In the genomic region with DNA sequence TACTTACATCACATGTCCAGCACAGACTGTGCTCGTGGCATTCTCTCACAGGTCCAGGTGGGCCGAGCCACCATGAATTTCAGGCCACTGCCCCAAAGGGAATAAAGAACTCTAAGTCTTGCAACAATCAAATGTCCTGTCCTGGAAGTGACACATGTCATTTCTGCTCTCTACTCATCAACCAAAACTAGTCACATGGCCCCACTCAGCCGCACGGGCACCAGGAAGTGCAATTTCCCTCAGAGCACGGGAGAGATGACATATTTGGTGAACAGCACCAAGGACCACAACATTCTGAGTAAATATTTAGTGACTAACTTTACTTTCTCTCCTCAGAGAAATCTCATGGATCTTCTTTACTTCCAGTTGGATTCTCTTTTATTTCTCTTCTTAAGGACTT, we compare ENCODE assay signal across 14 cellular contexts.
DNase-seq lines count a peak whose midpoint lies in the region; ATAC-seq and TF ChIP-seq lines count a peak whose summit lies in the region.
"Had no signal": no experiment of that assay in that cellular context is flagged by ENCODE, and none has a peak within 500 bp of the region (broad histone marks: within the 10 kb centered on the region; RNA-seq: fewer than 3 reads in every experiment).

No MANE protein-coding gene starts in this region.

- peak; percentile 81 for ATAC-seq in GM19351 (IDR thresholded peaks at IDR 0.05; ENCODE audit: unreplicated experiment)
- ATAC-seq in HG03135 (IDR thresholded peaks at IDR 0.05; ENCODE audit: unreplicated experiment): peak; percentile 68
- ATAC-seq in stimulated activated memory B cell treated with anti-CD40 and anti-IgM and Interleukin-4, amounts not matched to agents 10 μg/mL and 1 μg/mL and 100 μg/mL, for 72 hours: no peak
- ATAC-seq: K562 had no signal

- TF ChIP-seq CTCF in GM10248 (IDR thresholded peaks at IDR 0.05; ENCODE audit: control extremely low read depth, extremely low read depth, low read depth, missing control alignments): no peak

- peak; percentile 24 for DNase-seq in GM10248 (ENCODE audit: extremely low spot score)
- DNase-seq in activated T-helper 1 cell treated with anti-CD3 and anti-CD28 coated beads, Interleukin-12 subunit alpha, Interleukin-12 subunit beta, Interleukin-2, Interleukin-4 antibody, amounts not matched to agents 30 ng/mL and 10 ng/mL and 1 ng/mL, durations not matched to agents 14 hours and 24 hours and 36 hours (ENCODE audit: low spot score): peak; percentile 3
- no peak for DNase-seq in cardiac septum (ENCODE audit: low spot score)
- DNase-seq in NCI-H146 treated with DMSO at 0.1 percent for 48 hours (lab: John Stamatoyannopoulos, UW; ENCODE audit: unreplicated experiment): no peak
- DNase-seq in SHP77 treated with DMSO at 0.1 percent for 48 hours (lab: John Stamatoyannopoulos, UW): no peak
- DNase-seq: Caco-2, caudate nucleus, HFFc6, kidney glomerular epithelial cell, NCI-H510A had no signal

- no peaks in the 10 kb centered on the region for H3K9me3 Mint-ChIP-seq in activated T-helper 1 cell treated with anti-CD3 and anti-CD28 coated beads, Interleukin-12 subunit alpha, Interleukin-12 subunit beta, Interleukin-2, Interleukin-4 antibody, amounts not matched to agents 30 ng/mL and 10 ng/mL and 1 ng/mL, durations not matched to agents 14 hours and 24 hours and 36 hours
- no peaks in the 10 kb centered on the region for H3K9me3 Mint-ChIP-seq in stimulated activated memory B cell treated with anti-CD40 and anti-IgM and Interleukin-4, amounts not matched to agents 10 μg/mL and 1 μg/mL and 100 μg/mL, for 72 hours
- H3K9me3 Mint-ChIP-seq: HFFc6 had no signal

- no peaks in the 10 kb centered on the region for H3K27me3 Mint-ChIP-seq in activated T-helper 1 cell treated with anti-CD3 and anti-CD28 coated beads, Interleukin-12 subunit alpha, Interleukin-12 subunit beta, Interleukin-2, Interleukin-4 antibody, amounts not matched to agents 30 ng/mL and 10 ng/mL and 1 ng/mL, durations not matched to agents 14 hours and 24 hours and 36 hours (ENCODE audit: insufficient read depth)
- peaks cover 4% of the 10 kb centered on the region for H3K27me3 Mint-ChIP-seq in stimulated activated memory B cell treated with anti-CD40 and anti-IgM and Interleukin-4, amounts not matched to agents 10 μg/mL and 1 μg/mL and 100 μg/mL, for 72 hours

- H3K27ac Mint-ChIP-seq in activated T-helper 1 cell treated with anti-CD3 and anti-CD28 coated beads, Interleukin-12 subunit alpha, Interleukin-12 subunit beta, Interleukin-2, Interleukin-4 antibody, amounts not matched to agents 30 ng/mL and 10 ng/mL and 1 ng/mL, durations not matched to agents 14 hours and 24 hours and 36 hours: no peak overlapping the region
- H3K27ac Mint-ChIP-seq in stimulated activated memory B cell treated with anti-CD40 and anti-IgM and Interleukin-4, amounts not matched to agents 10 μg/mL and 1 μg/mL and 100 μg/mL, for 72 hours: no peak overlapping the region
- H3K27ac Mint-ChIP-seq: HFFc6 had no signal

- CTCF ChIA-PET in GM10248 (lab: Yijun Ruan, JAX): interaction anchor here (1.0 to 4.2 kb wide), 2 partner anchors 70 to 840 kb away, joined by 3 to 28 read pairs; no protein-coding TSS in a partner anchor

- H3K4me3 Mint-ChIP-seq in activated T-helper 1 cell treated with anti-CD3 and anti-CD28 coated beads, Interleukin-12 subunit alpha, Interleukin-12 subunit beta, Interleukin-2, Interleukin-4 antibody, amounts not matched to agents 30 ng/mL and 10 ng/mL and 1 ng/mL, durations not matched to agents 14 hours and 24 hours and 36 hours: no peak overlapping the region
- H3K4me3 Mint-ChIP-seq in stimulated activated memory B cell treated with anti-CD40 and anti-IgM and Interleukin-4, amounts not matched to agents 10 μg/mL and 1 μg/mL and 100 μg/mL, for 72 hours: no peak overlapping the region
- H3K4me3 Mint-ChIP-seq: HFFc6 had no signal

- no peaks in the 10 kb centered on the region for H3K36me3 Mint-ChIP-seq in activated T-helper 1 cell treated with anti-CD3 and anti-CD28 coated beads, Interleukin-12 subunit alpha, Interleukin-12 subunit beta, Interleukin-2, Interleukin-4 antibody, amounts not matched to agents 30 ng/mL and 10 ng/mL and 1 ng/mL, durations not matched to agents 14 hours and 24 hours and 36 hours (ENCODE audit: low read depth)
- no peaks in the 10 kb centered on the region for H3K36me3 Mint-ChIP-seq in stimulated activated memory B cell treated with anti-CD40 and anti-IgM and Interleukin-4, amounts not matched to agents 10 μg/mL and 1 μg/mL and 100 μg/mL, for 72 hours

- peaks cover 8% of the 10 kb centered on the region for H3K4me1 Mint-ChIP-seq in activated T-helper 1 cell treated with anti-CD3 and anti-CD28 coated beads, Interleukin-12 subunit alpha, Interleukin-12 subunit beta, Interleukin-2, Interleukin-4 antibody, amounts not matched to agents 30 ng/mL and 10 ng/mL and 1 ng/mL, durations not matched to agents 14 hours and 24 hours and 36 hours (ENCODE audit: low read depth)
- H3K4me1 Mint-ChIP-seq in stimulated activated memory B cell treated with anti-CD40 and anti-IgM and Interleukin-4, amounts not matched to agents 10 μg/mL and 1 μg/mL and 100 μg/mL, for 72 hours: no peaks in the 10 kb centered on the region

- POLR2A ChIA-PET in GM10248 (lab: Yijun Ruan, JAX): no interaction called here

- intact Hi-C loops in activated T-helper 1 cell treated with anti-CD3 and anti-CD28 coated beads, Interleukin-12 subunit alpha, Interleukin-12 subunit beta, Interleukin-2, Interleukin-4 antibody, amounts not matched to agents 30 ng/mL and 10 ng/mL and 1 ng/mL, durations not matched to agents 14 hours and 24 hours and 36 hours (cut with micrococcal nuclease): no loop called here
- intact Hi-C loops in cardiac septum (cut with DNase I): loop anchor here (10.0 kb wide), 1 partner anchor 459 kb away; a partner anchor contains a TSS

Comparison
In these comparisons a context has a peak if more than half of its experiments do, and no peak if none do; other contexts are left out.
1. DNase-seq: peak in GM10248 (single experiment) and activated T-helper 1 cell treated with anti-CD3 and anti-CD28 coated beads, Interleukin-12 subunit alpha, Interleukin-12 subunit beta, Interleukin-2, Interleukin-4 antibody, amounts not matched to agents 30 ng/mL and 10 ng/mL and 1 ng/mL, durations not matched to agents 14 hours and 24 hours and 36 hours (single experiment); none in cardiac septum (single experiment), NCI-H146 treated with DMSO at 0.1 percent for 48 hours (single experiment) and SHP77 treated with DMSO at 0.1 percent for 48 hours (single experiment).